ENCODE assay signal across 15 cellular contexts in genomic region chr2:113272463-113272862, GRCh38. TPM values are rescaled to one million over a fixed set of nuclear protein-coding genes. Genes with fewer than 3 reads are reported as not detected.
"Had no signal": no experiment of that assay in that cellular context is flagged by ENCODE, and none has a peak within 500 bp of the region (broad histone marks: within the 10 kb centered on the region; RNA-seq: fewer than 3 reads in every experiment).

No MANE protein-coding gene starts in this region.

- H3K9me3 Mint-ChIP-seq: brain; dendritic cell treated with granulocyte-macrophage colony-stimulating factor and Interleukin-4, amounts not matched to agents 40 ng/mL and 50 ng/mL, for 4 days; effector memory CD8-positive, alpha-beta T cell; naive thymus-derived CD8-positive, alpha-beta T cell had no signal

- H3K4me3 Mint-ChIP-seq: dendritic cell treated with granulocyte-macrophage colony-stimulating factor and Interleukin-4, amounts not matched to agents 40 ng/mL and 50 ng/mL, for 4 days had no signal

- H3K79me2 ChIP-seq: hepatocyte had no signal

- H3K36me3 Mint-ChIP-seq: brain had no signal

- ATAC-seq: mucosa of descending colon had no signal

- H3K4me2 ChIP-seq: hepatocyte had no signal

- H3K4me3 ChIP-seq: hepatocyte, lung, mucosa of descending colon had no signal

- H3K9me3 ChIP-seq: mucosa of descending colon had no signal

- H3K27ac Mint-ChIP-seq: dendritic cell treated with granulocyte-macrophage colony-stimulating factor and Interleukin-4, amounts not matched to agents 40 ng/mL and 50 ng/mL, for 4 days; effector memory CD8-positive, alpha-beta T cell had no signal

- DNase-seq: activated naive CD4-positive, alpha-beta T cell treated with anti-CD3 and anti-CD28 coated beads, Interleukin-2, amount 50 U/mL, for 16 hours; activated T-cell treated with anti-CD3 and anti-CD28 coated beads, Interleukin-2, amount 50 U/mL, for 1 hour; amniotic stem cell; cerebellar nuclear complex; left cardiac atrium; mucosa of descending colon; stimulated activated CD4-positive, alpha-beta T cell treated with anti-CD3 and anti-CD28 coated beads, Interleukin-4, amount 100 ng/mL, for 1 hour; stimulated activated CD8-positive, alpha-beta memory T cell treated with anti-CD3 and anti-CD28 coated beads, Interleukin-4, amount 100 ng/mL, for 48 hours had no signal

- H3K27ac ChIP-seq: hepatocyte had no signal

- H2AFZ ChIP-seq: hepatocyte had no signal

RNA-seq across cellular contexts. Expression of gene PAX8, which starts 6.3 kb away (rescaled TPM):
- total RNA-seq: hepatocyte, temporal lobe had no signal
